1 cellular context compared by ENCODE assay signal in the genomic region with DNA sequence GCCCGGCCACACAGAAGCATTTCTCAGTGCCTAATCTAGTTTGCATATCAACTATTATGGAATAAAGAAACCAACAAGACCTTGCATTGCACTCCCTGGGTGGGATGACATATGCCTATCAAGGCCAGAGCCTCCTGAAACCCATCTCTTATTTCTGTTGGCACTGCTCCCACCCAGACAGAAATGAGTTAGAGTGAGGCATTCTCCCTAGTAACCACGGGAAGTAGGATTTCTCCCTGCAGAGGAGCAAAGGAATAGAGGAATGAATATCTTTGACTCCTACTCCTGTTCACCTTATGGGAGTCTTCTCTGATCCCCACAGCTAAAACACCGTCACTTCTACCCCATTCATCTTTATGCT.
TF ChIP-seq lines count a peak whose summit lies in the region.

No MANE protein-coding gene starts in this region.

TF ChIP-seq in SK-N-SH, 30 proteins besides CTCF, POLR2A, EP300 and RAD21:
- TF ChIP-seq, protein P1, sequence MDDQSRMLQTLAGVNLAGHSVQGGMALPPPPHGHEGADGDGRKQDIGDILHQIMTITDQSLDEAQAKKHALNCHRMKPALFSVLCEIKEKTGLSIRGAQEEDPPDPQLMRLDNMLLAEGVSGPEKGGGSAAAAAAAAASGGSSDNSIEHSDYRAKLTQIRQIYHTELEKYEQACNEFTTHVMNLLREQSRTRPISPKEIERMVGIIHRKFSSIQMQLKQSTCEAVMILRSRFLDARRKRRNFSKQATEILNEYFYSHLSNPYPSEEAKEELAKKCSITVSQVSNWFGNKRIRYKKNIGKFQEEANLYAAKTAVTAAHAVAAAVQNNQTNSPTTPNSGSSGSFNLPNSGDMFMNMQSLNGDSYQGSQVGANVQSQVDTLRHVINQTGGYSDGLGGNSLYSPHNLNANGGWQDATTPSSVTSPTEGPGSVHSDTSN (IDR thresholded peaks at IDR 0.05) = peak; percentile 42
- TF ChIP-seq NFIC (IDR thresholded peaks at IDR 0.05; ENCODE audit: borderline replicate concordance) (0 out of 2 replicates have a peak, but pooled peaks have one; percentile 8), JUND (IDR thresholded peaks at IDR 0.05) (no peak), TEAD4 (IDR thresholded peaks at IDR 0.05; ENCODE audit: borderline replicate concordance, insufficient read depth) (no peak)
- TF ChIP-seq, protein P2, sequence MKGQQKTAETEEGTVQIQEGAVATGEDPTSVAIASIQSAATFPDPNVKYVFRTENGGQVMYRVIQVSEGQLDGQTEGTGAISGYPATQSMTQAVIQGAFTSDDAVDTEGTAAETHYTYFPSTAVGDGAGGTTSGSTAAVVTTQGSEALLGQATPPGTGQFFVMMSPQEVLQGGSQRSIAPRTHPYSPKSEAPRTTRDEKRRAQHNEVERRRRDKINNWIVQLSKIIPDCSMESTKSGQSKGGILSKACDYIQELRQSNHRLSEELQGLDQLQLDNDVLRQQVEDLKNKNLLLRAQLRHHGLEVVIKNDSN (IDR thresholded peaks at IDR 0.05; ENCODE audit: borderline replicate concordance, low read depth) = no peak
